8 cellular contexts compared by ENCODE assay signal in the genomic region with DNA sequence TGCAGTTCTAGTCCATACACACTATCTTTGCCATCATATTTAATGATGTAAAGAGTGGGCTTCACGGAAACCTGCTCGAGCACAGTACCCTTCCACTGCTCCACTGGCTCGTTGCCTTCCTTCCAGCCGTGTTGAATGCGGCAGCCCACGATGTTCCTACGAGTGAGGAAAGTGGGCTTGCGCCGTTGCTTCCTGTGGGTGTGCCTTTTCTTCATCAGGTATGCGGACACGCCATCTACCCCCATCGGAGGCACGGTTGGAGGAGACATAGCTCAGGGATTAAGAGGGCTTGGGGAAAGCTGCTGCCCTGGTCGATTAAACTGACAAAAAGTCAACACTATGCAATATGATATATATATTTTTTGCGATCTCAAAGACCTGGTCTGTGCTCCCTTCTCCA. TPM values are rescaled to one million over a fixed set of nuclear protein-coding genes. Genes with fewer than 3 reads are reported as not detected.
DNase-seq lines count a peak whose midpoint lies in the region; ATAC-seq, FAIRE-seq and TF ChIP-seq lines count a peak whose summit lies in the region.

No MANE protein-coding gene starts in this region.

- under 1% methylated on average over 13 of the region's 15 CpGs for WGBS in HUES64
- WGBS in mesodermal cell (ENCODE audit: insufficient coverage in 2 of 2), 2 experiments, result no CpG with 5 or more reads among the region's 15 CpGs

- H3K9ac ChIP-seq in HUES64 (ENCODE audit: low read depth, low read length) (peak overlapping the region; percentile 83), duodenal mucosa (ENCODE audit: low read depth in 1 of 2, low read length in 2 of 2) (peak overlapping the region; percentile 36 to 60)

- H3K4me1 ChIP-seq in HUES64 (ENCODE audit: insufficient read depth, low read length), result peaks cover 5% of the 10 kb centered on the region; the same call in 1 of the 2 replicates
- peaks cover 0 to 6% of the 10 kb centered on the region in 2 donors for H3K4me1 ChIP-seq in duodenal mucosa (ENCODE audit: control insufficient read depth in 1 of 2, insufficient read depth in 2 of 2, low read length in 2 of 2)
- H3K4me1 ChIP-seq in mesodermal cell (ENCODE audit: control insufficient read depth, insufficient read depth, low read length, poor library complexity, severe bottlenecking), result no peaks in the 10 kb centered on the region
- no peaks in the 10 kb centered on the region for H3K4me1 ChIP-seq in tibial artery

- H3K27me3 ChIP-seq in HUES64 (ENCODE audit: insufficient read depth, low read length) (no peaks in the 10 kb centered on the region), duodenal mucosa (ENCODE audit: control insufficient read depth in 1 of 2, insufficient read depth in 2 of 2, low read length in 2 of 2) (no peaks in the 10 kb centered on the region), tibial artery (no peaks in the 10 kb centered on the region)

- peak; percentile 3 for FAIRE-seq in G401.6 (lab: Jason Lieb, UNC)

- intact Hi-C loops in tibial artery (cut with DNase I; ENCODE audit: low total_unique reads), result no loop called here

- H3K9me3 ChIP-seq in HUES64 (ENCODE audit: insufficient read depth, low read depth, low read length) (no peaks in the 10 kb centered on the region), duodenal mucosa (ENCODE audit: control insufficient read depth in 1 of 2, low read length in 2 of 2) (no peaks in the 10 kb centered on the region), mesodermal cell (ENCODE audit: control insufficient read depth, low read length) (no peaks in the 10 kb centered on the region), tibial artery (no peaks in the 10 kb centered on the region)

- TF ChIP-seq CTCF in tibial artery (IDR thresholded peaks at IDR 0.05), result no peak

- H3K36me3 ChIP-seq in HUES64 (ENCODE audit: insufficient read depth, low read length) (no peaks in the 10 kb centered on the region), duodenal mucosa (ENCODE audit: control insufficient read depth in 1 of 2, insufficient read depth in 2 of 2, low read length in 2 of 2) (no peaks in the 10 kb centered on the region), mesodermal cell (ENCODE audit: control insufficient read depth, insufficient read depth, low read length) (no peaks in the 10 kb centered on the region), tibial artery (no peaks in the 10 kb centered on the region)

- peak; percentile 52 for ATAC-seq in GM21526 (IDR thresholded peaks at IDR 0.05; ENCODE audit: low FRiP score, unreplicated experiment)

- H3K4me3 ChIP-seq in HUES64 (ENCODE audit: low read length), result peak overlapping the region; percentile 94
- H3K4me3 ChIP-seq in duodenal mucosa (ENCODE audit: low read depth in 1 of 2, low read length in 2 of 2), result peak overlapping the region; percentile 79 to 92
- H3K4me3 ChIP-seq in mesodermal cell (ENCODE audit: extremely low read depth, insufficient read depth, low read length, poor library complexity, severe bottlenecking), result peak overlapping the region; percentile 62
- H3K4me3 ChIP-seq in tibial artery, result peak overlapping the region; percentile 70

- DNase-seq in T-helper 2 cell, result peak in 3 of 5 experiments; percentile 3 to 37 (median 5)
- DNase-seq in tibial artery, result no peak
- no peak for DNase-seq in globus pallidus (ENCODE audit: low spot score)

- H3K27ac ChIP-seq in HUES64 (ENCODE audit: low read depth, low read length) (peak overlapping the region; percentile 87; the same call in 1 of the 2 replicates), duodenal mucosa (ENCODE audit: low read depth, low read length) (no peak overlapping the region), mesodermal cell (ENCODE audit: low read depth, low read length, severe bottlenecking) (peak overlapping the region; percentile 77), tibial artery (peak overlapping the region; percentile 78 to 83)

RNA-seq across cellular contexts. Expression of a gene that starts 0.6 kb away (rescaled TPM):
- polyA plus RNA-seq in HUES64 (2013, experiment 1 of 2), result 13.0 TPM
- 12.2 TPM for polyA plus RNA-seq in HUES64 (2013, experiment 2 of 2)
- polyA plus RNA-seq in mesodermal cell (2013, experiment 1 of 2), result 67.6 TPM
- 72.4 TPM for polyA plus RNA-seq in mesodermal cell (2013, experiment 2 of 2)

Comparison
In these comparisons a context has a peak if more than half of its experiments do, and no peak if none do; other contexts are left out.
1. DNase-seq: peak in T-helper 2 cell (3 of 5); none in tibial artery (0 of 2) and globus pallidus (single experiment).
2. Peak in every context shown above with its lines, with median percentiles within 50 percentile points of each other: H3K4me3 ChIP-seq.